ENCODE assay signal across 8 cellular contexts in genomic region chr1:45585110-45585426, GRCh38. TPM values are rescaled to one million over a fixed set of nuclear protein-coding genes. Genes with fewer than 3 reads are reported as not detected.
A peak's percentile ranks its signal among the peaks of the same experiment; 100 is the strongest.
DNase-seq lines count a peak whose midpoint lies in the region; ATAC-seq, FAIRE-seq and TF ChIP-seq lines count a peak whose summit lies in the region.

No MANE protein-coding gene starts in this region.

- no peaks in the 10 kb centered on the region for H3K9me3 Mint-ChIP-seq in CD4-positive, CD25-positive, alpha-beta regulatory T cell

- peaks cover 6 to 53% (median 33%) of the 10 kb centered on the region in 4 donors for H3K4me1 Mint-ChIP-seq in CD4-positive, CD25-positive, alpha-beta regulatory T cell

- H3K27ac ChIP-seq in CD4-positive, CD25-positive, alpha-beta regulatory T cell (ENCODE audit: insufficient read depth, low read length, poor library complexity, severe bottlenecking): peak overlapping the region; percentile 91
- H3K27ac ChIP-seq in OCI-LY3 (ENCODE audit: low read length) (0 out of 2 replicates have a peak overlapping the region, but pooled peaks have one; percentile 14), endothelial cell of umbilical vein (ENCODE audit: insufficient read depth, low read depth, low read length) (peak overlapping the region; percentile 81), neutrophil (peak overlapping the region; percentile 87)

- H3K27me3 ChIP-seq in CD4-positive, CD25-positive, alpha-beta regulatory T cell (ENCODE audit: control insufficient read depth, insufficient read depth, low read length): no peaks in the 10 kb centered on the region
- H3K27me3 ChIP-seq in OCI-LY3 (ENCODE audit: low read depth, low read length) (no peaks in the 10 kb centered on the region), endothelial cell of umbilical vein (ENCODE audit: control insufficient read depth in 2 of 2, insufficient read depth in 2 of 2, low read length in 2 of 2) (no peaks in the 10 kb centered on the region), neutrophil (no peaks in the 10 kb centered on the region)

- no peak for DNase-seq in CD4-positive, CD25-positive, alpha-beta regulatory T cell
- DNase-seq in endothelial cell of umbilical vein (ENCODE audit: low read depth, low spot score) (no peak), germinal center (ENCODE audit: low spot score) (no peak), AG20443 (ENCODE audit: low spot score) (no peak), NCI-H524 treated with DMSO at 0.1 percent for 48 hours (lab: John Stamatoyannopoulos, UW) (no peak), activated gamma-delta T cell treated with Interleukin-2 at 50 U/mL for 16 hours (no peak)

- no peaks in the 10 kb centered on the region for H3K9me1 ChIP-seq in endothelial cell of umbilical vein (replicated peaks; ENCODE audit: control insufficient read depth, extremely low read depth, insufficient read depth, low read length)

- H3K36me3 ChIP-seq in CD4-positive, CD25-positive, alpha-beta regulatory T cell (ENCODE audit: control insufficient read depth, insufficient read depth, low read length): peaks cover 3% of the 10 kb centered on the region
- H3K36me3 ChIP-seq in OCI-LY3 (replicated peaks; ENCODE audit: low read depth, low read length) (peaks cover 14% of the 10 kb centered on the region), endothelial cell of umbilical vein (ENCODE audit: control insufficient read depth in 2 of 2, extremely low read depth in 1 of 2, insufficient read depth in 2 of 2, low read length in 2 of 2) (no peaks in the 10 kb centered on the region), neutrophil (no peaks in the 10 kb centered on the region)

- H3K79me2 ChIP-seq in OCI-LY3 (ENCODE audit: low read length): peaks cover 62% of the 10 kb centered on the region
- H3K79me2 ChIP-seq in endothelial cell of umbilical vein (ENCODE audit: control insufficient read depth, insufficient read depth, low read length): peaks cover 54% of the 10 kb centered on the region

- intact Hi-C loops in endothelial cell of umbilical vein (cut with micrococcal nuclease): loop anchor here (2.0 kb wide), 2 partner anchors 36 to 218 kb away; partner anchors contain the start of gene MAST2

- CTCF ChIA-PET in endothelial cell of umbilical vein (lab: Charles Lee): interaction anchor here (0.9 to 3.2 kb wide), 7 partner anchors 16 to 571 kb away, joined by 3 to 18 read pairs (median 3); partner anchors contain the start of gene GPBP1L1

- peak overlapping the region; percentile 96 for H3K4me2 ChIP-seq in OCI-LY3 (ENCODE audit: low read length)
- peak overlapping the region; percentile 94 for H3K4me2 ChIP-seq in endothelial cell of umbilical vein (ENCODE audit: insufficient read depth, low read length)

- peak overlapping the region; percentile 92 for H3K9ac ChIP-seq in OCI-LY3 (ENCODE audit: low read length)
- H3K9ac ChIP-seq in endothelial cell of umbilical vein (replicated peaks; ENCODE audit: extremely low read depth, insufficient read depth, low read length): peak overlapping the region; percentile 99

- H3K9me3 ChIP-seq in CD4-positive, CD25-positive, alpha-beta regulatory T cell (ENCODE audit: control insufficient read depth in 2 of 2, low read length in 2 of 2): no peaks in the 10 kb centered on the region
- H3K9me3 ChIP-seq in OCI-LY3 (ENCODE audit: insufficient read depth, low read length): no peaks in the 10 kb centered on the region
- H3K9me3 ChIP-seq in endothelial cell of umbilical vein (replicated peaks; ENCODE audit: control insufficient read depth, insufficient read depth, low read length): no peaks in the 10 kb centered on the region
- H3K9me3 ChIP-seq in neutrophil: no peaks in the 10 kb centered on the region

- TF ChIP-seq POLR2A in endothelial cell of umbilical vein (IDR thresholded peaks at IDR 0.05; ENCODE audit: low read depth, low read length): no peak

- H3K4me1 ChIP-seq in CD4-positive, CD25-positive, alpha-beta regulatory T cell (ENCODE audit: control insufficient read depth, insufficient read depth, low read length, poor library complexity, severe bottlenecking): peaks cover 27% of the 10 kb centered on the region
- H3K4me1 ChIP-seq in OCI-LY3 (ENCODE audit: low read length): peaks cover 27% of the 10 kb centered on the region
- H3K4me1 ChIP-seq in endothelial cell of umbilical vein (ENCODE audit: control insufficient read depth, extremely low read depth, insufficient read depth, low read length): peaks cover 17% of the 10 kb centered on the region
- peaks cover 39 to 40% of the 10 kb centered on the region in 2 experiments for H3K4me1 ChIP-seq in neutrophil (ENCODE audit: control insufficient read depth in 1 of 2, insufficient read depth in 1 of 2, low read depth in 1 of 2, low read length in 1 of 2)

- no peak for TF ChIP-seq CTCF in OCI-LY3 (IDR thresholded peaks at IDR 0.05; ENCODE audit: low read depth, low read length)
- peak in 1 of 2 donors; percentile 6 for TF ChIP-seq CTCF in endothelial cell of umbilical vein (IDR thresholded peaks at IDR 0.05; ENCODE audit: extremely low read depth in 1 of 2, insufficient read depth in 1 of 2, low read depth in 1 of 2, low read length in 2 of 2)
- TF ChIP-seq CTCF in neutrophil (IDR thresholded peaks at IDR 0.05): no peak

- H2AFZ ChIP-seq in OCI-LY3 (ENCODE audit: low read depth, low read length) (no peak overlapping the region), endothelial cell of umbilical vein (ENCODE audit: low read depth, low read length) (no peak overlapping the region)

- no TSS peak for BruUV-seq in endothelial cell of umbilical vein (replicated peaks; lab: Mats Ljungman, UMichigan)

- no peak for FAIRE-seq in endothelial cell of umbilical vein (lab: Jason Lieb, UNC)

- H3K27me3 Mint-ChIP-seq in CD4-positive, CD25-positive, alpha-beta regulatory T cell: peaks cover 9% of the 10 kb centered on the region

- H3K36me3 Mint-ChIP-seq in CD4-positive, CD25-positive, alpha-beta regulatory T cell: no peaks in the 10 kb centered on the region

- H4K20me1 ChIP-seq in OCI-LY3 (ENCODE audit: insufficient read depth, low read length) (peaks cover 50% of the 10 kb centered on the region), endothelial cell of umbilical vein (replicated peaks; ENCODE audit: control insufficient read depth, extremely low read depth, insufficient read depth, low read length) (no peaks in the 10 kb centered on the region)

- POLR2A ChIA-PET in endothelial cell of umbilical vein (lab: Charles Lee): interaction anchor here (0.6 to 2.1 kb wide), 10 partner anchors 9 to 574 kb away, joined by 3 to 18 read pairs (median 5); partner anchors contain the start of genes AKR1A1, GPBP1L1, HECTD3 and PRDX1

- ATAC-seq in CD4-positive, CD25-positive, alpha-beta regulatory T cell (ENCODE audit: low read depth in 2 of 2): no peak

- H3K27ac Mint-ChIP-seq in CD4-positive, CD25-positive, alpha-beta regulatory T cell: peak overlapping the region; percentile 50 to 99 (median 95)

- peak overlapping the region; percentile 94 for H3K4me3 ChIP-seq in CD4-positive, CD25-positive, alpha-beta regulatory T cell (ENCODE audit: low read depth, low read length)
- H3K4me3 ChIP-seq in OCI-LY3 (ENCODE audit: low read length) (peak overlapping the region; percentile 93), endothelial cell of umbilical vein (replicated peaks in 1 of 3; ENCODE audit: insufficient read depth in 1 of 3, low read depth in 1 of 3, low read length in 3 of 3) (peak overlapping the region; percentile 62 to 78 (median 67)), neutrophil (ENCODE audit: low read depth in 1 of 2, low read length in 1 of 2) (peak overlapping the region; percentile 95 to 99)

- H3K4me3 Mint-ChIP-seq in CD4-positive, CD25-positive, alpha-beta regulatory T cell: peak overlapping the region; percentile 97 to 100 (median 98)

- dilution Hi-C loops in endothelial cell of umbilical vein (cut with MboI; ENCODE audit: extremely low pct_ligation_motif_present, low sequenced_read_pairs): no loop called here

TF ChIP-seq in endothelial cell of umbilical vein, 7 proteins besides CTCF, POLR2A, EP300 and RAD21 (continues in another document):
- no peak for TF ChIP-seq EZH2 (IDR thresholded peaks at IDR 0.05; ENCODE audit: borderline replicate concordance, low read depth, low read length, severe bottlenecking)

RNA-seq across cellular contexts. Expression of gene NASP, which starts 1.2 kb away (rescaled TPM):
- 147 TPM for total RNA-seq in CD4-positive, CD25-positive, alpha-beta regulatory T cell
- polyA plus RNA-seq in CD4-positive, CD25-positive, alpha-beta regulatory T cell: 10 to 100 TPM; 77.8 to 88.3 (median 80.7) TPM
- 149 and 157 TPM in 2 replicates for total RNA-seq in endothelial cell of umbilical vein
- polyA plus RNA-seq in endothelial cell of umbilical vein: 59.7 and 101 TPM in 2 replicates
- polyA plus RNA-seq in endothelial cell of umbilical vein (2011; cell fraction: cytosol; rRNA removed): 153 and 176 TPM in 2 replicates
- 170 and 225 TPM in 2 replicates for polyA plus RNA-seq in endothelial cell of umbilical vein (2011; cell fraction: nucleus; rRNA removed)
- 83.6 and 135 TPM in 2 replicates for polyA plus RNA-seq in endothelial cell of umbilical vein (2012)
- 69.5 and 70.4 TPM in 2 replicates for polyA minus RNA-seq in endothelial cell of umbilical vein
- polyA minus RNA-seq in endothelial cell of umbilical vein (2011; cell fraction: cytosol; rRNA and poly(A)+ RNA removed): 128 TPM
- polyA minus RNA-seq in endothelial cell of umbilical vein (2011; cell fraction: nucleus; rRNA and poly(A)+ RNA removed): 68.0 and 86.0 TPM in 2 replicates

RNA-seq across cellular contexts. Expression of gene AKR1A1, which starts 34.4 kb away (rescaled TPM):
- 53.1 TPM for total RNA-seq in CD4-positive, CD25-positive, alpha-beta regulatory T cell
- 100 to 1,000 TPM in 2 of 4 donors, 10 to 100 TPM in 2; 78.7 to 117 (median 97.0) TPM for polyA plus RNA-seq in CD4-positive, CD25-positive, alpha-beta regulatory T cell
- total RNA-seq in endothelial cell of umbilical vein: 166 and 172 TPM in 2 replicates
- polyA plus RNA-seq in endothelial cell of umbilical vein: 216 and 227 TPM in 2 replicates
- 211 and 221 TPM in 2 replicates for polyA plus RNA-seq in endothelial cell of umbilical vein (2011; cell fraction: cytosol; rRNA removed)
- 187 and 203 TPM in 2 replicates for polyA plus RNA-seq in endothelial cell of umbilical vein (2011; cell fraction: nucleus; rRNA removed)
- 109 and 119 TPM in 2 replicates for polyA plus RNA-seq in endothelial cell of umbilical vein (2012)
- 183 and 200 TPM in 2 replicates for polyA minus RNA-seq in endothelial cell of umbilical vein
- polyA minus RNA-seq in endothelial cell of umbilical vein (2011; cell fraction: cytosol; rRNA and poly(A)+ RNA removed): 71.2 TPM
- 47.4 and 57.1 TPM in 2 replicates for polyA minus RNA-seq in endothelial cell of umbilical vein (2011; cell fraction: nucleus; rRNA and poly(A)+ RNA removed)

RNA-seq across cellular contexts. Expression of gene CCDC17, which starts 38.8 kb away (rescaled TPM):
- total RNA-seq in CD4-positive, CD25-positive, alpha-beta regulatory T cell: 6.1 TPM
- polyA plus RNA-seq in CD4-positive, CD25-positive, alpha-beta regulatory T cell: under 1 TPM in 2 of 4 donors, not detected in 2; 0.23 to 0.25 TPM
- 3.5 and 3.6 TPM in 2 replicates for total RNA-seq in endothelial cell of umbilical vein
- polyA plus RNA-seq in endothelial cell of umbilical vein: 1.2 and 1.3 TPM in 2 replicates
- polyA plus RNA-seq in endothelial cell of umbilical vein (2011; cell fraction: cytosol; rRNA removed): 0.18 and 0.23 TPM in 2 replicates
- 9.2 and 10.3 TPM in 2 replicates for polyA plus RNA-seq in endothelial cell of umbilical vein (2011; cell fraction: nucleus; rRNA removed)
- 0.37 and 0.52 TPM in 2 replicates for polyA plus RNA-seq in endothelial cell of umbilical vein (2012)
- 7.1 and 8.0 TPM in 2 replicates for polyA minus RNA-seq in endothelial cell of umbilical vein
- polyA minus RNA-seq in endothelial cell of umbilical vein (2011; cell fraction: cytosol; rRNA and poly(A)+ RNA removed): not detected
- polyA minus RNA-seq in endothelial cell of umbilical vein (2011; cell fraction: nucleus; rRNA and poly(A)+ RNA removed): 10.4 and 12.3 TPM in 2 replicates

Comparison
In these comparisons a context has a peak if more than half of its experiments do, and no peak if none do; other contexts are left out.
1. H3K27ac ChIP-seq: peak in every context shown above with its lines; median percentile 91 in CD4-positive, CD25-positive, alpha-beta regulatory T cell; 87 in neutrophil; 81 in endothelial cell of umbilical vein; 14 in OCI-LY3.